Comparison of ENCODE assay signal across 35 cellular contexts in genomic region chr3:38573111-38573510, GRCh38.
DNase-seq lines count a peak whose midpoint lies in the region; ATAC-seq, FAIRE-seq and TF ChIP-seq lines count a peak whose summit lies in the region.
"Had no signal": no experiment of that assay in that cellular context is flagged by ENCODE, and none has a peak within 500 bp of the region (broad histone marks: within the 10 kb centered on the region; RNA-seq: fewer than 3 reads in every experiment).

No MANE protein-coding gene starts in this region.

- H3K27me3 Mint-ChIP-seq in activated T-helper 17 cell treated with anti-CD3 and anti-CD28 coated beads, Interleukin-2, amount 50 U/mL, for 72 hours = no peaks in the 10 kb centered on the region
- H3K27me3 Mint-ChIP-seq: CD4-positive, alpha-beta memory T cell; CD4-positive, alpha-beta T cell had no signal

- FAIRE-seq in K562 (lab: Jason Lieb, UNC) (no peak), endometrium (lab: Jason Lieb, UNC) (peak; percentile 18)
- FAIRE-seq: A204.1, A549, D721Med had no signal

- no peaks in the 10 kb centered on the region for H3K9me3 Mint-ChIP-seq in activated T-helper 17 cell treated with anti-CD3 and anti-CD28 coated beads, Interleukin-2, amount 50 U/mL, for 72 hours
- H3K9me3 Mint-ChIP-seq: CD4-positive, alpha-beta T cell had no signal

- TF ChIP-seq POLR2A in K562 (conservative IDR thresholded peaks at IDR 0.05) = no peak

- in situ Hi-C loops in K562 (cut with MboI) = no loop called here

- TF ChIP-seq RAD21 in K562 (CRISPR knock-in tag; conservative IDR thresholded peaks at IDR 0.05 in 1 of 2, IDR thresholded peaks at IDR 0.05 in 1 of 2) = no peak

- H3K27me3 ChIP-seq in left ventricle myocardium inferior (ENCODE audit: low read depth) = no peaks in the 10 kb centered on the region
- H3K27me3 ChIP-seq in K562 (ENCODE audit: control insufficient read depth in 2 of 2, insufficient read depth in 2 of 2, low read length in 2 of 2) = peaks cover 1 to 35% of the 10 kb centered on the region in 2 experiments; a peak in 4 of 5 replicates
- H3K27me3 ChIP-seq: BE2C; BLaER1; BLaER1 treated with 17β-estradiol and CSF1 and Interleukin-3, amounts not matched to agents 10 nM and 100 nM had no signal

- H3K4me1 Mint-ChIP-seq in activated T-helper 17 cell treated with anti-CD3 and anti-CD28 coated beads, Interleukin-2, amount 50 U/mL, for 72 hours = no peaks in the 10 kb centered on the region
- H3K4me1 Mint-ChIP-seq: B cell; CD14-positive monocyte; CD4-positive, alpha-beta memory T cell; CD4-positive, CD25-positive, alpha-beta regulatory T cell; CD8-positive, alpha-beta memory T cell had no signal

- no peak for TF ChIP-seq CTCF in left ventricle myocardium inferior (IDR thresholded peaks at IDR 0.05; ENCODE audit: borderline replicate concordance)
- TF ChIP-seq CTCF in K562 (IDR thresholded peaks at IDR 0.05 in 2 of 3, conservative IDR thresholded peaks at IDR 0.05 in 1 of 3; ENCODE audit: insufficient read depth in 2 of 3, low read depth in 1 of 3, low read length in 3 of 3) = no peak

- POLR2A ChIA-PET in K562 (lab: Yijun Ruan, JAX) = no interaction called here

- H3K36me3 ChIP-seq in left ventricle myocardium inferior = peaks cover 63% of the 10 kb centered on the region
- no peaks in the 10 kb centered on the region for H3K36me3 ChIP-seq in K562 (ENCODE audit: control insufficient read depth, insufficient read depth, low read length)
- H3K36me3 ChIP-seq: BE2C; BLaER1; BLaER1 treated with 17β-estradiol and CSF1 and Interleukin-3, amounts not matched to agents 10 nM and 100 nM had no signal

- H3K79me2 ChIP-seq in K562 (ENCODE audit: control insufficient read depth, insufficient read depth, low read length) = no peaks in the 10 kb centered on the region

- H3K4me1 ChIP-seq in left ventricle myocardium inferior (peaks cover 37% of the 10 kb centered on the region), K562 (replicated peaks in 1 of 2; ENCODE audit: control insufficient read depth in 2 of 2, insufficient read depth in 2 of 2, low read length in 2 of 2) (no peaks in the 10 kb centered on the region)
- H3K4me1 ChIP-seq: A549, Caco-2 had no signal

- no peaks in the 10 kb centered on the region; the same call in 1 of the 2 replicates for H4K20me1 ChIP-seq in K562 (replicated peaks; ENCODE audit: control insufficient read depth, insufficient read depth, low read length)
- H4K20me1 ChIP-seq: BLaER1; BLaER1 treated with 17β-estradiol and CSF1 and Interleukin-3, amounts not matched to agents 10 nM and 100 nM had no signal

- H3K27ac Mint-ChIP-seq in activated T-helper 17 cell treated with anti-CD3 and anti-CD28 coated beads, Interleukin-2, amount 50 U/mL, for 72 hours = no peak overlapping the region
- H3K27ac Mint-ChIP-seq: B cell; CD14-positive monocyte; CD4-positive, alpha-beta memory T cell; CD4-positive, alpha-beta T cell; CD4-positive, CD25-positive, alpha-beta regulatory T cell; CD8-positive, alpha-beta T cell had no signal

- peak overlapping the region; percentile 29 for H3K27ac ChIP-seq in left ventricle myocardium inferior (replicated peaks)
- no peak overlapping the region for H3K27ac ChIP-seq in K562 (ENCODE audit: extremely low read depth, low read depth, low read length)
- H3K27ac ChIP-seq: 22Rv1; A549; BLaER1; BLaER1 treated with 17β-estradiol and CSF1 and Interleukin-3, amounts not matched to agents 10 nM and 100 nM; C4-2B had no signal

- H3K9me3 ChIP-seq in left ventricle myocardium inferior (replicated peaks) (peaks cover 12% of the 10 kb centered on the region), K562 (replicated peaks; ENCODE audit: control insufficient read depth, insufficient read depth, low read depth, low read length) (no peaks in the 10 kb centered on the region)
- H3K9me3 ChIP-seq: BE2C, Caco-2 had no signal

- 6% methylated on average over 3 of the region's 3 CpGs for whole genome bisulfite sequencing in K562 (ENCODE audit: insufficient coverage, low coverage, missing lambda C conversion rate)

- H3K4me2 ChIP-seq in K562 (ENCODE audit: insufficient read depth, low read length) = no peak overlapping the region
- H3K4me2 ChIP-seq: A549; BLaER1; BLaER1 treated with 17β-estradiol and CSF1 and Interleukin-3, amounts not matched to agents 10 nM and 100 nM had no signal

- no peak overlapping the region for H3K4me3 ChIP-seq in left ventricle myocardium inferior
- no peak overlapping the region for H3K4me3 ChIP-seq in K562
- H3K4me3 ChIP-seq: A549; BLaER1; BLaER1 treated with 17β-estradiol and CSF1 and Interleukin-3, amounts not matched to agents 10 nM and 100 nM had no signal

- no peak for ATAC-seq in left ventricle myocardium superior
- ATAC-seq in K562 = no peak
- ATAC-seq in activated T-helper 17 cell treated with anti-CD3 and anti-CD28 coated beads, Interleukin-2, amount 50 U/mL, for 72 hours (replicated peaks) = no peak
- ATAC-seq: A549; CD8-positive, alpha-beta T cell had no signal

- H3K9me1 ChIP-seq in K562 (ENCODE audit: control insufficient read depth, insufficient read depth, low read length) = no peaks in the 10 kb centered on the region

- H3K9ac ChIP-seq in K562 (ENCODE audit: insufficient read depth in 1 of 2, low read depth in 2 of 2, low read length in 2 of 2) = no peak overlapping the region
- H3K9ac ChIP-seq: BLaER1; BLaER1 treated with 17β-estradiol and CSF1 and Interleukin-3, amounts not matched to agents 10 nM and 100 nM had no signal

- TF ChIP-seq EP300 in K562 (IDR thresholded peaks at IDR 0.05; ENCODE audit: low read length) = no peak

- H3K4me3 Mint-ChIP-seq in activated T-helper 17 cell treated with anti-CD3 and anti-CD28 coated beads, Interleukin-2, amount 50 U/mL, for 72 hours = no peak overlapping the region
- H3K4me3 Mint-ChIP-seq: B cell; CD14-positive monocyte; CD4-positive, alpha-beta memory T cell; CD4-positive, alpha-beta T cell; CD4-positive, CD25-positive, alpha-beta regulatory T cell; CD8-positive, alpha-beta memory T cell; CD8-positive, alpha-beta T cell had no signal

- DNase-seq in left ventricle myocardium inferior (no peak), left ventricle myocardium superior (no peak), K562 (ENCODE audit: extremely low read depth in 1 of 4, low spot score in 3 of 4) (no peak), NCI-H2196 treated with DMSO at 0.1 percent for 48 hours (lab: John Stamatoyannopoulos, UW; ENCODE audit: unreplicated experiment) (no peak)
- DNase-seq: 8988T; ACHN; AML-193; BE2C; C1 segment of cervical spinal cord; Caco-2; Calu3; CD4-positive, alpha-beta memory T cell; CD4-positive, alpha-beta T cell; CD4-positive, CD25-positive, alpha-beta regulatory T cell; CD8-positive, alpha-beta memory T cell; COR-L47; DMS 273 treated with DMSO at 0.1 percent for 48 hours; DMS153; DMS53; DMS79; DMS79 treated with DMSO at 0.1 percent for 48 hours; DND-41; EL had no signal

- no TSS peak for BruUV-seq in K562 (replicated peaks; lab: Mats Ljungman, UMichigan)

- no peak overlapping the region for H2AFZ ChIP-seq in K562 (ENCODE audit: low read depth, low read length)

- CTCF ChIA-PET in K562 (lab: Yijun Ruan, JAX; ENCODE audit: low intra/inter-chr PET ratio) = no interaction called here

- intact Hi-C loops in left ventricle myocardium inferior (cut with micrococcal nuclease) (no loop called here), left ventricle myocardium superior (cut with micrococcal nuclease) (no loop called here), K562 (cut with micrococcal nuclease) (no loop called here)

- H3K36me3 Mint-ChIP-seq in activated T-helper 17 cell treated with anti-CD3 and anti-CD28 coated beads, Interleukin-2, amount 50 U/mL, for 72 hours (ENCODE audit: low read depth) = no peaks in the 10 kb centered on the region
- H3K36me3 Mint-ChIP-seq: CD14-positive monocyte; CD4-positive, alpha-beta memory T cell; CD4-positive, CD25-positive, alpha-beta regulatory T cell; CD8-positive, alpha-beta memory T cell; CD8-positive, alpha-beta T cell had no signal

TF ChIP-seq in K562, 482 proteins besides CTCF, POLR2A, EP300 and RAD21 (continues in another document):
- no peak for TF ChIP-seq CREB5 (CRISPR knock-in tag; IDR thresholded peaks at IDR 0.05)
- no peak for TF ChIP-seq MEF2A (IDR thresholded peaks at IDR 0.05; ENCODE audit: control insufficient read depth, low read depth, low read length)
- TF ChIP-seq ZNF507 (tag; conservative IDR thresholded peaks at IDR 0.05) = peak; percentile 96
- no peak for TF ChIP-seq CHCHD3 (CRISPR knock-in tag; IDR thresholded peaks at IDR 0.05)
- TF ChIP-seq ZNF354B (CRISPR knock-in tag; IDR thresholded peaks at IDR 0.05) = peak; percentile 75; the same call in 1 of the 2 replicates
- TF ChIP-seq DDX20 (tag; IDR thresholded peaks at IDR 0.05; ENCODE audit: low read depth) = no peak
- TF ChIP-seq C11orf30 (IDR thresholded peaks at IDR 0.05; ENCODE audit: low read depth) = no peak
- TF ChIP-seq GTF2A2 (tag; IDR thresholded peaks at IDR 0.05) = no peak
- TF ChIP-seq, protein P1, sequence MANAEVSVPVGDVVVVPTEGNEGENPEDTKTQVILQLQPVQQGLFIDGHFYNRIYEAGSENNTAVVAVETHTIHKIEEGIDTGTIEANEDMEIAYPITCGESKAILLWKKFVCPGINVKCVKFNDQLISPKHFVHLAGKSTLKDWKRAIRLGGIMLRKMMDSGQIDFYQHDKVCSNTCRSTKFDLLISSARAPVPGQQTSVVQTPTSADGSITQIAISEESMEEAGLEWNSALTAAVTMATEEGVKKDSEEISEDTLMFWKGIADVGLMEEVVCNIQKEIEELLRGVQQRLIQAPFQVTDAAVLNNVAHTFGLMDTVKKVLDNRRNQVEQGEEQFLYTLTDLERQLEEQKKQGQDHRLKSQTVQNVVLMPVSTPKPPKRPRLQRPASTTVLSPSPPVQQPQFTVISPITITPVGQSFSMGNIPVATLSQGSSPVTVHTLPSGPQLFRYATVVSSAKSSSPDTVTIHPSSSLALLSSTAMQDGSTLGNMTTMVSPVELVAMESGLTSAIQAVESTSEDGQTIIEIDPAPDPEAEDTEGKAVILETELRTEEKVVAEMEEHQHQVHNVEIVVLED (CRISPR knock-in tag; IDR thresholded peaks at IDR 0.05) = no peak
- TF ChIP-seq TFAM (CRISPR knock-in tag; conservative IDR thresholded peaks at IDR 0.05) = no peak
- TF ChIP-seq ZNF707 (CRISPR knock-in tag; conservative IDR thresholded peaks at IDR 0.05) = no peak
- TF ChIP-seq RHOXF2B (CRISPR knock-in tag; conservative IDR thresholded peaks at IDR 0.05) = no peak
- no peak for TF ChIP-seq ZNF197 (CRISPR knock-in tag; IDR thresholded peaks at IDR 0.05; ENCODE audit: low read depth)
- no peak for TF ChIP-seq MTA3 (IDR thresholded peaks at IDR 0.05; ENCODE audit: borderline replicate concordance)
